Comparison of ENCODE assay signal across 1 cellular context in the genomic region with DNA sequence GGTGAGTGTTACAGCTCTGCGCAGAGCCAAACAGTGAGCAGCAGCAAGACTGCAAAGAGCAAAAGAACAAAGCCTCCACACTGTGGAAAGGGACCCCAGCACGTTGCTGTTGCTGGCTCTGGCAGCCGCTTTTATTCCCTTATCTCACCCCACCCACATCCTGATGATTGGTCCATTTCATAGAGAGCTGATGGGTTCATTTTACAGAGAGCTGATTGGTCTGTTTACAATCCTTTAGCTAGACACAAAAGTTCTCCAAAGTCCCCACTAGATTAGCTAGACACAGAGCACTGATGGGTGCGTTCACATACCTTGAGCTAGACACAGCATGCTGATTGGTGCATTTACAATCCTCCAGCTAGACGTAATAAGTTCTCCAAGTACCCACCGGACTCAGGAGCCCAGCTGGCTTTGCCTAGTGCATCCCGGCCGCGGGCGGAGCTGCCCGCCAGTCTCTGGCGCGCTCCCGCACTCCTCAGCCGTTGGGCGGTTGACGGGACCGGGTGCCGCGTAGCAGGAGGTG.
TF ChIP-seq lines count a peak whose summit lies in the region.
"Not testable (repeated sequence)": the region's sequence is repeated elsewhere in the genome, so short reads cannot be mapped to it uniquely, and the experiment has no call there.

No MANE protein-coding gene starts in this region.

TF ChIP-seq in K562, 482 proteins besides CTCF, POLR2A, EP300 and RAD21 (continued from another document):
- TF ChIP-seq, protein P1, sequence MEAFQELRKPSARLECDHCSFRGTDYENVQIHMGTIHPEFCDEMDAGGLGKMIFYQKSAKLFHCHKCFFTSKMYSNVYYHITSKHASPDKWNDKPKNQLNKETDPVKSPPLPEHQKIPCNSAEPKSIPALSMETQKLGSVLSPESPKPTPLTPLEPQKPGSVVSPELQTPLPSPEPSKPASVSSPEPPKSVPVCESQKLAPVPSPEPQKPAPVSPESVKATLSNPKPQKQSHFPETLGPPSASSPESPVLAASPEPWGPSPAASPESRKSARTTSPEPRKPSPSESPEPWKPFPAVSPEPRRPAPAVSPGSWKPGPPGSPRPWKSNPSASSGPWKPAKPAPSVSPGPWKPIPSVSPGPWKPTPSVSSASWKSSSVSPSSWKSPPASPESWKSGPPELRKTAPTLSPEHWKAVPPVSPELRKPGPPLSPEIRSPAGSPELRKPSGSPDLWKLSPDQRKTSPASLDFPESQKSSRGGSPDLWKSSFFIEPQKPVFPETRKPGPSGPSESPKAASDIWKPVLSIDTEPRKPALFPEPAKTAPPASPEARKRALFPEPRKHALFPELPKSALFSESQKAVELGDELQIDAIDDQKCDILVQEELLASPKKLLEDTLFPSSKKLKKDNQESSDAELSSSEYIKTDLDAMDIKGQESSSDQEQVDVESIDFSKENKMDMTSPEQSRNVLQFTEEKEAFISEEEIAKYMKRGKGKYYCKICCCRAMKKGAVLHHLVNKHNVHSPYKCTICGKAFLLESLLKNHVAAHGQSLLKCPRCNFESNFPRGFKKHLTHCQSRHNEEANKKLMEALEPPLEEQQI (IDR thresholded peaks at IDR 0.05), result 0 out of 2 replicates have a peak, but pooled peaks have one; percentile 42
- TF ChIP-seq RBM25 (IDR thresholded peaks at IDR 0.05; ENCODE audit: low read depth, low read length, severe bottlenecking) (peak; percentile 59), NFYB (IDR thresholded peaks at IDR 0.05; ENCODE audit: extremely low read depth, insufficient read length) (peak; percentile 83), CBX1 (IDR thresholded peaks at IDR 0.05; ENCODE audit: low read depth) (0 out of 2 replicates have a peak, but pooled peaks have one; percentile 10), MBD2 (IDR thresholded peaks at IDR 0.05; ENCODE audit: borderline replicate concordance, low read depth) (0 out of 2 replicates have a peak, but pooled peaks have one; percentile 27), FOS (IDR thresholded peaks at IDR 0.05; ENCODE audit: extremely low read depth, insufficient read length) (peak; percentile 64), CHD2 (IDR thresholded peaks at IDR 0.05; ENCODE audit: low read depth, low read length) (0 out of 2 replicates have a peak, but pooled peaks have one; percentile 22), JUN (IDR thresholded peaks at IDR 0.05; ENCODE audit: borderline replicate concordance, low read depth, low read length) (0 out of 2 replicates have a peak, but pooled peaks have one; percentile 23), JUND (IDR thresholded peaks at IDR 0.05; ENCODE audit: borderline replicate concordance, low read depth, low read length) (peak; percentile 52; the same call in 1 of the 2 replicates), JUND (tag; IDR thresholded peaks at IDR 0.05; ENCODE audit: borderline replicate concordance, low read depth, low read length) (peak; percentile 52; the same call in 1 of the 3 replicates), SUPT5H (IDR thresholded peaks at IDR 0.05) (peak; percentile 37; the same call in 1 of the 2 replicates), RBFOX2 (IDR thresholded peaks at IDR 0.05; ENCODE audit: low read depth, low read length) (peak; percentile 69), ATF7 (IDR thresholded peaks at IDR 0.05) (peak; percentile 55; the same call in 1 of the 2 replicates), KDM5B (IDR thresholded peaks at IDR 0.05; ENCODE audit: insufficient replicate concordance, low read depth, low read length) (peak; percentile 10), MYC (IDR thresholded peaks at IDR 0.05; ENCODE audit: low read depth, low read length) (peak; percentile 47), POLR2H (tag; IDR thresholded peaks at IDR 0.05; ENCODE audit: low read depth) (peak; percentile 22; the same call in 1 of the 2 replicates), CC2D1A (IDR thresholded peaks at IDR 0.05) (peak; percentile 45; the same call in 1 of the 2 replicates)
- TF ChIP-seq, protein P2, sequence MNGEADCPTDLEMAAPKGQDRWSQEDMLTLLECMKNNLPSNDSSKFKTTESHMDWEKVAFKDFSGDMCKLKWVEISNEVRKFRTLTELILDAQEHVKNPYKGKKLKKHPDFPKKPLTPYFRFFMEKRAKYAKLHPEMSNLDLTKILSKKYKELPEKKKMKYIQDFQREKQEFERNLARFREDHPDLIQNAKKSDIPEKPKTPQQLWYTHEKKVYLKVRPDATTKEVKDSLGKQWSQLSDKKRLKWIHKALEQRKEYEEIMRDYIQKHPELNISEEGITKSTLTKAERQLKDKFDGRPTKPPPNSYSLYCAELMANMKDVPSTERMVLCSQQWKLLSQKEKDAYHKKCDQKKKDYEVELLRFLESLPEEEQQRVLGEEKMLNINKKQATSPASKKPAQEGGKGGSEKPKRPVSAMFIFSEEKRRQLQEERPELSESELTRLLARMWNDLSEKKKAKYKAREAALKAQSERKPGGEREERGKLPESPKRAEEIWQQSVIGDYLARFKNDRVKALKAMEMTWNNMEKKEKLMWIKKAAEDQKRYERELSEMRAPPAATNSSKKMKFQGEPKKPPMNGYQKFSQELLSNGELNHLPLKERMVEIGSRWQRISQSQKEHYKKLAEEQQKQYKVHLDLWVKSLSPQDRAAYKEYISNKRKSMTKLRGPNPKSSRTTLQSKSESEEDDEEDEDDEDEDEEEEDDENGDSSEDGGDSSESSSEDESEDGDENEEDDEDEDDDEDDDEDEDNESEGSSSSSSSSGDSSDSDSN (IDR thresholded peaks at IDR 0.05; ENCODE audit: borderline replicate concordance in 1 of 2, low read depth in 2 of 2, low read length in 2 of 2), result 0 out of 4 replicates have a peak, but pooled peaks of 1 of the 2 experiments have one; percentile 4
- not testable (repeated sequence) for TF ChIP-seq JUN (CRISPR knock-in tag; IDR thresholded peaks at IDR 0.05; ENCODE audit: borderline replicate concordance); MYC (CRISPR knock-in tag; IDR thresholded peaks at IDR 0.05; ENCODE audit: borderline replicate concordance, low read depth)
- TF ChIP-seq, protein P3, sequence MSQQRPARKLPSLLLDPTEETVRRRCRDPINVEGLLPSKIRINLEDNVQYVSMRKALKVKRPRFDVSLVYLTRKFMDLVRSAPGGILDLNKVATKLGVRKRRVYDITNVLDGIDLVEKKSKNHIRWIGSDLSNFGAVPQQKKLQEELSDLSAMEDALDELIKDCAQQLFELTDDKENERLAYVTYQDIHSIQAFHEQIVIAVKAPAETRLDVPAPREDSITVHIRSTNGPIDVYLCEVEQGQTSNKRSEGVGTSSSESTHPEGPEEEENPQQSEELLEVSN (IDR thresholded peaks at IDR 0.05; ENCODE audit: borderline replicate concordance in 1 of 2, extremely low read depth in 1 of 2, insufficient read depth in 1 of 2, insufficient read length in 1 of 2, low read depth in 1 of 2, low read length in 1 of 2, poor library complexity in 1 of 2, severe bottlenecking in 1 of 2), result peak in 1 of 2 experiments; percentile 18
TF ChIP-seq in K562: peak in this region for 26; not testable (repeated sequence) for 456.
